In the genomic region with DNA sequence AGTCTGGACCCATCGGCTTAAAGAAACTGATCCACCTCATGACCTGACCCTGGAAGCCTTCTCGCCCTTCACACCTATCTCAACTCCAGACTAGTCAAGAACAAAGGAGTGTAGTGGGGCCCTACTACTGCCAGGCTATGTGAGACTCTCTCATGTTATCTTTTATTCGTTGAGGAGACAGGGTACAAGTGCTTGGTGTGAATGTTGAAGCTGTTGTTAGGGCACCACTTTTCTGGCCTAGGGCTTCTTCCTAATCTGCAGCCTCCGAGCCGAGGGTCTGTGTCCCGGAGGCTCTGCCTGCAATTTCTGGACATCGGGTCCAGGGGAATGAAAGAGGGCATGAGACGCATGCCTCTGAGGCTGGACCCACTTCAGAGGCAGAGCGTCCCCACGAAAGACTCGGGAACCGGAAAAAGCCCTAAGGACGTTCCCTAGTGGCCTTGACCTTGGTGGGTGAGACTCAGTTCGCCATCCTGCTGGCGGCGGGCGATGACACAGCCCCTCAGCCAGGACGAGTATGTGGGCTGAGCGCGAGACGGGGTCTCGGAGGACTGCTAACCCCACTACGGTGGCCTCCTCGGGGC, we compare ENCODE assay signal across 8 cellular contexts. TPM values are rescaled to one million over a fixed set of nuclear protein-coding genes. Genes with fewer than 3 reads are reported as not detected.
A peak's percentile ranks its signal among the peaks of the same experiment; 100 is the strongest.
DNase-seq lines count a peak whose midpoint lies in the region; ATAC-seq and TF ChIP-seq lines count a peak whose summit lies in the region.

No MANE protein-coding gene starts in this region.

- DNase-seq in effector memory CD8-positive, alpha-beta T cell, result no peak
- DNase-seq in neural crest cell (ENCODE audit: low read depth, low spot score) (peak; percentile 3), midbrain (lab: John Stamatoyannopoulos, UW) (no peak), NCI-H1694 treated with DMSO at 0.1 percent for 48 hours (lab: John Stamatoyannopoulos, UW) (no peak), GM10266 (ENCODE audit: extremely low spot score) (no peak)

- peak overlapping the region; percentile 98 for H3K4me3 ChIP-seq in OCI-LY1 (ENCODE audit: low read depth, low read length, poor library complexity, severe bottlenecking)

- H3K4me2 ChIP-seq in OCI-LY1 (ENCODE audit: low read length), result peak overlapping the region; percentile 82

- no peaks in the 10 kb centered on the region for H3K36me3 ChIP-seq in OCI-LY1 (ENCODE audit: insufficient read depth, low read length)

- peaks cover 18% of the 10 kb centered on the region for H3K4me1 ChIP-seq in OCI-LY1 (ENCODE audit: insufficient read depth, low read length, severe bottlenecking)

- no peak overlapping the region for H2AFZ ChIP-seq in OCI-LY1 (ENCODE audit: low read length)

- peak overlapping the region; percentile 84 to 86 for H3K4me3 Mint-ChIP-seq in effector memory CD8-positive, alpha-beta T cell
- H3K4me3 Mint-ChIP-seq in neural crest cell, result peak overlapping the region; percentile 91

- peak overlapping the region; percentile 86 to 89 for H3K27ac Mint-ChIP-seq in effector memory CD8-positive, alpha-beta T cell
- peak overlapping the region; percentile 96 for H3K27ac Mint-ChIP-seq in neural crest cell (ENCODE audit: unreplicated experiment)

- peaks cover 0 to 8% of the 10 kb centered on the region in 2 donors for H3K9me3 Mint-ChIP-seq in effector memory CD8-positive, alpha-beta T cell
- no peaks in the 10 kb centered on the region for H3K9me3 Mint-ChIP-seq in neural crest cell

- H3K79me2 ChIP-seq in OCI-LY1 (ENCODE audit: insufficient read depth, low read length), result peaks cover 30% of the 10 kb centered on the region

- no peaks in the 10 kb centered on the region for H3K27me3 ChIP-seq in OCI-LY1 (ENCODE audit: insufficient read depth, low read length)

- peak; percentile 6 for ATAC-seq in GM18861 (IDR thresholded peaks at IDR 0.05; ENCODE audit: unreplicated experiment)
- no peak for ATAC-seq in effector memory CD8-positive, alpha-beta T cell (replicated peaks)
- ATAC-seq in HG03280 (IDR thresholded peaks at IDR 0.05; ENCODE audit: unreplicated experiment), result no peak

- no peaks in the 10 kb centered on the region for H3K9me2 ChIP-seq in OCI-LY1 (ENCODE audit: low read depth, low read length)

- peaks cover 19% of the 10 kb centered on the region for H3K36me3 Mint-ChIP-seq in effector memory CD8-positive, alpha-beta T cell (ENCODE audit: insufficient read depth)
- no peaks in the 10 kb centered on the region for H3K36me3 Mint-ChIP-seq in neural crest cell (ENCODE audit: low read depth)

- no peaks in the 10 kb centered on the region for H3K27me3 Mint-ChIP-seq in effector memory CD8-positive, alpha-beta T cell
- H3K27me3 Mint-ChIP-seq in neural crest cell (ENCODE audit: low read depth), result peaks cover 3% of the 10 kb centered on the region

- H3K9ac ChIP-seq in OCI-LY1 (ENCODE audit: low read length), result peak overlapping the region; percentile 91

- no peak for TF ChIP-seq CTCF in OCI-LY1 (IDR thresholded peaks at IDR 0.05; ENCODE audit: low read length)
- TF ChIP-seq CTCF in neural crest cell (conservative IDR thresholded peaks at IDR 0.05), result no peak
- no peak for TF ChIP-seq CTCF in GM10266 (IDR thresholded peaks at IDR 0.05; ENCODE audit: control insufficient read depth, insufficient read depth, low read depth, missing control alignments)

- peaks cover 14 to 19% of the 10 kb centered on the region in 2 donors for H3K4me1 Mint-ChIP-seq in effector memory CD8-positive, alpha-beta T cell (ENCODE audit: low read depth in 2 of 2)
- peaks cover 22% of the 10 kb centered on the region for H3K4me1 Mint-ChIP-seq in neural crest cell

- no peaks in the 10 kb centered on the region for H3F3A ChIP-seq in OCI-LY1 (ENCODE audit: insufficient read depth, low read length)

- H4K20me1 ChIP-seq in OCI-LY1 (ENCODE audit: insufficient read depth, low read length), result no peaks in the 10 kb centered on the region

- peak overlapping the region; percentile 15 for H3K27ac ChIP-seq in OCI-LY1 (ENCODE audit: low read depth, low read length, poor library complexity, severe bottlenecking)

- no peaks in the 10 kb centered on the region for H3K9me3 ChIP-seq in OCI-LY1 (ENCODE audit: low read length)

RNA-seq across cellular contexts. Expression of a gene that starts 0.7 kb away (rescaled TPM):
- total RNA-seq in neural crest cell, result 82.5 and 86.6 TPM in 2 replicates
